8 cellular contexts compared by ENCODE assay signal in the genomic region with DNA sequence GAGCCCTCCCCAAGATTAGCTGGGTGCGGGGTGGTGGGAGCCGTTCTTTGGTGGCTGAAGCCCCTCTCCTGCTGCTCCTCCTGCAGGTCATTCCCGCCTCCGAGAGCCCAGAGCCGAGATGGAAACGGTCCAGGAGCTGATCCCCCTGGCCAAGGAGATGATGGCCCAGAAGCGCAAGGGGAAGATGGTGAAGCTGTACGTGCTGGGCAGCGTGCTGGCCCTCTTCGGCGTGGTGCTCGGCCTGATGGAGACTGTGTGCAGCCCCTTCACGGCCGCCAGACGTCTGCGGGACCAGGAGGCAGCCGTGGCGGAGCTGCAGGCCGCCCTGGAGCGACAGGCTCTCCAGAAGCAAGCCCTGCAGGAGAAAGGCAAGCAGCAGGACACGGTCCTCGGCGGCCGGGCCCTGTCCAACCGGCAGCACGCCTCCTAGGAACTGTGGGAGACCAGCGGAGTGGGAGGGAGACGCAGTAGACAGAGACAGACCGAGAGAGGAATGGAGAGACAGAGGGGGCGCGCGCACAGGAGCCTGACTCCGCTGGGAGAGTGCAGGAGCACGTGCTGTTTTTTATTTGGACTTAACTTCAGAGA. TPM values are rescaled to one million over a fixed set of nuclear protein-coding genes. Genes with fewer than 3 reads are reported as not detected.
A peak's percentile ranks its signal among the peaks of the same experiment; 100 is the strongest.
DNase-seq lines count a peak whose midpoint lies in the region; ATAC-seq and TF ChIP-seq lines count a peak whose summit lies in the region.

No MANE protein-coding gene starts in this region.

- H3K4me3 Mint-ChIP-seq in activated naive CD4-positive, alpha-beta T cell treated with anti-CD3 and anti-CD28 coated beads, Interleukin-2, amount 50 U/mL, for 24 hours = peak overlapping the region; percentile 80
- H3K4me3 Mint-ChIP-seq in osteocyte (ENCODE audit: unreplicated experiment) = peak overlapping the region; percentile 70

- peak; percentile 70 for DNase-seq in activated CD8-positive, alpha-beta memory T cell treated with anti-CD3 and anti-CD28 coated beads for 24 hours
- no peak for DNase-seq in activated CD8-positive, alpha-beta memory T cell treated with anti-CD3 and anti-CD28 coated beads, Interleukin-2, amount 50 U/mL, for 48 hours
- DNase-seq in cardiac muscle cell (ENCODE audit: low read depth in 1 of 2, low spot score in 1 of 2) = peak; percentile 54 to 57
- no peak for DNase-seq in osteocyte (ENCODE audit: extremely low spot score, unreplicated experiment)
- DNase-seq in NCI-H2029 treated with DMSO at 0.1 percent for 48 hours (lab: John Stamatoyannopoulos, UW) = no peak

- H3K27ac Mint-ChIP-seq in activated naive CD4-positive, alpha-beta T cell treated with anti-CD3 and anti-CD28 coated beads, Interleukin-2, amount 50 U/mL, for 24 hours = no peak overlapping the region
- H3K27ac Mint-ChIP-seq in osteocyte (ENCODE audit: unreplicated experiment) = no peak overlapping the region

- no peak overlapping the region for H3K27ac ChIP-seq in cardiac muscle cell

- ATAC-seq in GM21786 (IDR thresholded peaks at IDR 0.05; ENCODE audit: unreplicated experiment) = no peak
- ATAC-seq in GM19452 (IDR thresholded peaks at IDR 0.05; ENCODE audit: unreplicated experiment) = no peak

- peaks cover 61% of the 10 kb centered on the region for H3K27me3 ChIP-seq in cardiac muscle cell

- no peaks in the 10 kb centered on the region for H3K36me3 ChIP-seq in cardiac muscle cell

- H3K4me3 ChIP-seq in cardiac muscle cell = peak overlapping the region; percentile 27

- peaks cover 38% of the 10 kb centered on the region for H3K4me1 Mint-ChIP-seq in activated naive CD4-positive, alpha-beta T cell treated with anti-CD3 and anti-CD28 coated beads, Interleukin-2, amount 50 U/mL, for 24 hours
- peaks cover 15% of the 10 kb centered on the region for H3K4me1 Mint-ChIP-seq in osteocyte (ENCODE audit: unreplicated experiment)

- H3K9me3 ChIP-seq in cardiac muscle cell (ENCODE audit: low read depth) = no peaks in the 10 kb centered on the region

- peaks cover 18% of the 10 kb centered on the region for H3K4me1 ChIP-seq in cardiac muscle cell (ENCODE audit: low read depth)

- no peaks in the 10 kb centered on the region for H3K9me3 Mint-ChIP-seq in activated naive CD4-positive, alpha-beta T cell treated with anti-CD3 and anti-CD28 coated beads, Interleukin-2, amount 50 U/mL, for 24 hours
- no peaks in the 10 kb centered on the region for H3K9me3 Mint-ChIP-seq in osteocyte (ENCODE audit: unreplicated experiment)

- TF ChIP-seq CTCF in cardiac muscle cell (IDR thresholded peaks at IDR 0.05; ENCODE audit: low read depth, low read length) (no peak), osteocyte (IDR thresholded peaks at IDR 0.05) (no peak)

- peaks cover 31% of the 10 kb centered on the region for H3K27me3 Mint-ChIP-seq in activated naive CD4-positive, alpha-beta T cell treated with anti-CD3 and anti-CD28 coated beads, Interleukin-2, amount 50 U/mL, for 24 hours
- H3K27me3 Mint-ChIP-seq in osteocyte (ENCODE audit: unreplicated experiment) = peaks cover 94% of the 10 kb centered on the region

- H3K36me3 Mint-ChIP-seq in activated naive CD4-positive, alpha-beta T cell treated with anti-CD3 and anti-CD28 coated beads, Interleukin-2, amount 50 U/mL, for 24 hours = peaks cover 2% of the 10 kb centered on the region
- H3K36me3 Mint-ChIP-seq in osteocyte (ENCODE audit: unreplicated experiment) = no peaks in the 10 kb centered on the region

RNA-seq across cellular contexts. Expression of a gene that starts 0.4 kb away (rescaled TPM):
- total RNA-seq in cardiac muscle cell (47.5 and 73.5 TPM in 2 replicates), osteocyte (0.40 TPM in 1 of 2 replicates, not detected in the other)
- polyA plus RNA-seq in cardiac muscle cell = 40.0 and 45.9 TPM in 2 replicates

RNA-seq across cellular contexts. Expression of a gene that starts 23.4 kb away (rescaled TPM):
- total RNA-seq in cardiac muscle cell (0.48 and 0.70 TPM in 2 replicates), osteocyte (2.6 and 4.1 TPM in 2 replicates)
- 0.21 TPM in 1 of 2 replicates, not detected in the other for polyA plus RNA-seq in cardiac muscle cell

RNA-seq across cellular contexts. Expression of a gene that starts 29.0 kb away (rescaled TPM):
- total RNA-seq in cardiac muscle cell (not detected in 2 replicates), osteocyte (not detected in 2 replicates)
- polyA plus RNA-seq in cardiac muscle cell = 1.1 TPM in 1 of 2 replicates, not detected in the other

Comparison
In these comparisons a context has a peak if more than half of its experiments do, and no peak if none do; other contexts are left out.
1. DNase-seq: peak in activated CD8-positive, alpha-beta memory T cell treated with anti-CD3 and anti-CD28 coated beads for 24 hours (single experiment) and cardiac muscle cell (2 of 2); none in activated CD8-positive, alpha-beta memory T cell treated with anti-CD3 and anti-CD28 coated beads, Interleukin-2, amount 50 U/mL, for 48 hours (single experiment), osteocyte (single experiment) and NCI-H2029 treated with DMSO at 0.1 percent for 48 hours (single experiment).
2. RNA of a gene that starts 0.4 kb away (total RNA-seq): 47.5 to 73.5 TPM in cardiac muscle cell; 0.40 TPM in osteocyte; every median in the first group is over 10 times any median in the second.